ENCODE assay signal across 7 cellular contexts in genomic region chr1:30822966-30823581, GRCh38.
DNase-seq lines count a peak whose midpoint lies in the region; ATAC-seq, FAIRE-seq and TF ChIP-seq lines count a peak whose summit lies in the region.

No MANE protein-coding gene starts in this region.

- no peaks in the 10 kb centered on the region for H3K36me3 ChIP-seq in HepG2 (replicated peaks in 1 of 2; ENCODE audit: control insufficient read depth in 1 of 2, insufficient read depth in 2 of 2, low read length in 2 of 2)
- no peaks in the 10 kb centered on the region for H3K36me3 ChIP-seq in testis (ENCODE audit: low read depth, missing control alignments)

- H3K27me3 ChIP-seq in HepG2 (ENCODE audit: control insufficient read depth in 1 of 2, insufficient read depth in 2 of 2, low read length in 2 of 2) (peaks cover 0 to 28% of the 10 kb centered on the region in 2 experiments; a peak in 3 of 5 replicates), testis (no peaks in the 10 kb centered on the region)

- H3K9me3 ChIP-seq in HepG2 (ENCODE audit: low read length), result no peaks in the 10 kb centered on the region
- no peaks in the 10 kb centered on the region for H3K9me3 ChIP-seq in testis

- POLR2A ChIA-PET in HepG2 (lab: Yijun Ruan, JAX), result interaction anchor here (0.8 to 1.1 kb wide), 3 partner anchors 9 to 45 kb away, joined by 3 read pairs; no protein-coding TSS in a partner anchor

- intact Hi-C loops in HepG2 (cut with micrococcal nuclease; ENCODE audit: unreplicated experiment) (no loop called here), testis (cut with DNase I; ENCODE audit: low total_unique reads) (no loop called here)

- H3K27ac ChIP-seq in HepG2 (ENCODE audit: extremely low read length, insufficient read depth, low read length), result no peak overlapping the region
- peak overlapping the region; percentile 87 for H3K27ac ChIP-seq in testis

- no peak for ATAC-seq in HepG2
- no peak for ATAC-seq in GM21390 (IDR thresholded peaks at IDR 0.05; ENCODE audit: unreplicated experiment)

- BruUV-seq in HepG2 (replicated peaks; lab: Mats Ljungman, UMichigan), result no TSS peak

- DNase-seq in M059J (ENCODE audit: low read depth) (peak; percentile 87), astrocyte of the cerebellum (ENCODE audit: low read depth) (peak; percentile 57), HepG2 (ENCODE audit: low spot score) (no peak), testis (no peak), iPS-NIHi7 (ENCODE audit: extremely low spot score) (no peak)
- DNase-seq in stimulated activated CD4-positive, alpha-beta T cell treated with anti-CD3 and anti-CD28 coated beads, Interleukin-2, amount 100 ng/mL, for 24 hours, result no peak

- H3K4me2 ChIP-seq in HepG2 (ENCODE audit: low read depth, low read length), result no peak overlapping the region

- CTCF ChIA-PET in HepG2 (lab: Yijun Ruan, JAX; ENCODE audit: low intra/inter-chr PET ratio, low total read pairs), result interaction anchor here (0.8 kb wide), 1 partner anchor 22 kb away, joined by 3 read pairs; no protein-coding TSS in a partner anchor

- H3K79me2 ChIP-seq in HepG2 (ENCODE audit: insufficient read depth, low read length), result no peaks in the 10 kb centered on the region

- H4K20me1 ChIP-seq in HepG2 (ENCODE audit: insufficient read depth, low read length), result no peaks in the 10 kb centered on the region; the same call in 1 of the 2 replicates

- in situ Hi-C loops in astrocyte of the cerebellum (cut with HindIII; ENCODE audit: low sequenced_read_pairs), result loop anchor here (5.0 to 25.0 kb wide), 2 partner anchors 44 to 339 kb away; no protein-coding TSS in a partner anchor
- in situ Hi-C loops in HepG2 (cut with HindIII; ENCODE audit: extremely low pct_ligation_motif_present, low pct_unique_long_range_greater_than_20kb), result no loop called here

- no peak for TF ChIP-seq POLR2A in HepG2 (IDR thresholded peaks at IDR 0.05; ENCODE audit: insufficient read depth in 1 of 2, low read depth in 2 of 2, low read length in 2 of 2)
- TF ChIP-seq POLR2A in testis (IDR thresholded peaks at IDR 0.05), result no peak

- TF ChIP-seq RAD21 in HepG2 (CRISPR knock-in tag; IDR thresholded peaks at IDR 0.05), result no peak

- H3K9ac ChIP-seq in HepG2 (ENCODE audit: insufficient read depth, low read depth, low read length), result no peak overlapping the region

- TF ChIP-seq EP300 in HepG2 (IDR thresholded peaks at IDR 0.05; ENCODE audit: low read depth in 2 of 2, low read length in 2 of 2) (no peak), HepG2 (CRISPR knock-in tag; IDR thresholded peaks at IDR 0.05; ENCODE audit: borderline replicate concordance) (no peak)

- H3K4me3 ChIP-seq in astrocyte of the cerebellum (ENCODE audit: low read depth, low read length), result no peak overlapping the region
- H3K4me3 ChIP-seq in HepG2 (replicated peaks in 1 of 3; ENCODE audit: insufficient read depth in 1 of 3, low read depth in 2 of 3, low read length in 3 of 3), result no peak overlapping the region
- H3K4me3 ChIP-seq in testis, result no peak overlapping the region

- FAIRE-seq in HepG2 (lab: Jason Lieb, UNC), result no peak

- no peak overlapping the region for H2AFZ ChIP-seq in HepG2 (ENCODE audit: low read length)

- TF ChIP-seq CTCF in astrocyte of the cerebellum (IDR thresholded peaks at IDR 0.05; ENCODE audit: low read depth, low read length, missing control alignments) (no peak), HepG2 (CRISPR knock-in tag; IDR thresholded peaks at IDR 0.05) (no peak), testis (IDR thresholded peaks at IDR 0.05) (no peak)

- 29% methylated on average over 6 of the region's 6 CpGs for WGBS in HepG2 (ENCODE audit: low lambda C conversion rate)
- 73 to 76% methylated on average over 6 of the region's 6 CpGs for WGBS in testis, 2 donors

- H3K4me1 ChIP-seq in HepG2 (ENCODE audit: insufficient read depth, low read length) (peaks cover 24% of the 10 kb centered on the region), testis (peaks cover 13% of the 10 kb centered on the region)

TF ChIP-seq in HepG2, 621 proteins besides CTCF, POLR2A, EP300 and RAD21:
- TF ChIP-seq TFE3 (CRISPR knock-in tag; IDR thresholded peaks at IDR 0.05) (no peak), HES4 (CRISPR knock-in tag; IDR thresholded peaks at IDR 0.05; ENCODE audit: borderline replicate concordance) (0 out of 2 replicates have a peak, but pooled peaks have one; percentile 8)

Comparison
In these comparisons a context has a peak if more than half of its experiments do, and no peak if none do; other contexts are left out.
1. DNase-seq: peak in M059J (single experiment) and astrocyte of the cerebellum (single experiment); none in HepG2 (single experiment), testis (single experiment), stimulated activated CD4-positive, alpha-beta T cell treated with anti-CD3 and anti-CD28 coated beads, Interleukin-2, amount 100 ng/mL, for 24 hours (0 of 2) and iPS-NIHi7 (single experiment).